Comparison of ENCODE assay signal across 22 cellular contexts in the genomic region with DNA sequence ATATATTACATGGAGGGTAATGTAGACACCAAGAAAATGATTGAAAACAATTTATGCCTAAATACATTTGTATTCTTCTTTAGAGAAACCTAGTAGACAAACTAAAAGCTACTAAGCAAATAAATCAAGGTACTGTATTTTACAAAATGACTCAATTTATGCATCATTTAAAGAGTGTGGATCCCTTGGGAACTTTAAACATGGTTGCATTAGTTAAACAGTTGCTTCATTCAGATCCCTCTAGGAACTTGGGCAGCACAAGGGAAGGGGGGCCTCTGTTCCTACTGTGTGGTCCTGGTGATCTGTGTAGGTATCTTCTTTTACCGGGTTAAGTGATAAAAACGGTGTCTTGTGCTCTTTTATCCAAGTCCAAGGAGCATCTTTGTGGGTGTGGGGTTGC.
"Had no signal": no experiment of that assay in that cellular context is flagged by ENCODE, and none has a peak within 500 bp of the region (broad histone marks: within the 10 kb centered on the region; RNA-seq: fewer than 3 reads in every experiment).

No MANE protein-coding gene starts in this region.

- H3K4me1 ChIP-seq: body of pancreas, colonic mucosa, gastroesophageal sphincter, suprapubic skin had no signal

- H3K27ac ChIP-seq: colonic mucosa, epithelial cell of prostate, esophagus squamous epithelium, gastroesophageal sphincter, neutrophil, ovary, right lobe of liver, suprapubic skin had no signal

- H3K4me1 Mint-ChIP-seq: nephron had no signal

- ATAC-seq: body of pancreas, gastroesophageal sphincter, left cardiac atrium had no signal

- H3K27me3 ChIP-seq: body of pancreas, colonic mucosa, esophagus squamous epithelium, gastroesophageal sphincter, ovary, right lobe of liver, suprapubic skin, transverse colon had no signal

- H3K27ac Mint-ChIP-seq: nephron, progenitor cell of endocrine pancreas had no signal

- H3K4me3 ChIP-seq: body of pancreas, colonic mucosa, esophagus squamous epithelium, gastroesophageal sphincter, ovary, right lobe of liver, suprapubic skin, transverse colon had no signal

- H3K9me3 ChIP-seq: body of pancreas, colonic mucosa, esophagus squamous epithelium, neutrophil, ovary, right lobe of liver, suprapubic skin, transverse colon had no signal

- H3K27me3 Mint-ChIP-seq: stimulated activated naive B cell treated with anti-CD40 and anti-IgM and Interleukin-4, amounts not matched to agents 10 μg/mL and 1 μg/mL and 100 μg/mL, for 72 hours had no signal

- H3K4me3 Mint-ChIP-seq: nephron had no signal

- H3K36me3 ChIP-seq: colonic mucosa, esophagus squamous epithelium, gastroesophageal sphincter, neutrophil, ovary, right lobe of liver, suprapubic skin, transverse colon had no signal

- DNase-seq: activated CD4-positive, alpha-beta T cell treated with anti-CD3 and anti-CD28 coated beads for 4 hours; activated CD8-positive, alpha-beta memory T cell treated with anti-CD3 and anti-CD28 coated beads for 24 hours; activated effector memory CD4-positive, alpha-beta T cell treated with Interleukin-2 at 50 U/mL for 16 hours; anterior cingulate cortex; body of pancreas; colonic mucosa; effector CD8-positive, alpha-beta T cell; esophagus squamous epithelium; hippocampal formation; left cardiac atrium; mammary epithelial cell; ovary; right lobe of liver; small intestine; transverse colon had no signal
